8 cellular contexts compared by ENCODE assay signal in the genomic region with DNA sequence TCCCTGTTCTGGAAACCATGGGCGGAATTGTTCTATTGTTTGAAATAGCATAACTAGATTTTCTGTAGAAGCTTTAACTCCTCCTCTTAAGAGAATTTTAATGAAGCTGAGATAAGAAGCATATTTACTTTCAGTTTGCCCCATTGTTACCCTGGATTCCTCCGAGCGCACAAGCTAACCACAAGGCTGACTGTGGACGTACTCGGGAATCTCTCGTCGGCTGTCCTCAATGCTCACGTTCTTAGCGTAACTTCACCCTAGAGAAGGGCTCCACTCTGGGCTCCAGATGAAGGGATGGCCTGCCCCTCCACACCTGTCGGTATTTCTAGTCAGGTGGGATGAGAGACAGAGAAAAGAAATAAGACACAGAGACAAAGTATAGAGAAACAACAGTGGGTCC.
DNase-seq lines count a peak whose midpoint lies in the region; ATAC-seq, FAIRE-seq and TF ChIP-seq lines count a peak whose summit lies in the region.
"Not testable (repeated sequence)": the region's sequence is repeated elsewhere in the genome, so short reads cannot be mapped to it uniquely, and the experiment has no call there.

No MANE protein-coding gene starts in this region.

- DNase-seq in A172 (ENCODE audit: low spot score) (peak; percentile 14), OCI-M1 (lab: John Stamatoyannopoulos, UW) (peak; percentile 71), fibroblast of peridontal ligament (ENCODE audit: extremely low read depth) (peak; percentile 14)
- DNase-seq in Caco-2; activated CD4-positive, alpha-beta T cell treated with anti-CD3 and anti-CD28 coated beads for 36 hours; astrocyte (ENCODE audit: low read depth); natural killer cell treated with Interleukin-12 subunit alpha and Interleukin-12 subunit beta and Interleukin-15 and Interleukin-18, amount 100 ng/mL, for 72 hours (ENCODE audit: low spot score): not testable (repeated sequence)

- BruUV-seq in Caco-2 (replicated peaks; lab: Mats Ljungman, UMichigan) = not testable (repeated sequence)

- not testable (repeated sequence) for H3K9me3 ChIP-seq in Caco-2; astrocyte (ENCODE audit: insufficient read depth, low read depth, low read length)

- not testable (repeated sequence) for H3K27me3 Mint-ChIP-seq in Caco-2 (ENCODE audit: insufficient read depth, unreplicated experiment); activated T-helper 17 cell treated with anti-CD3 and anti-CD28 coated beads, Interleukin-2, amount 50 U/mL, for 72 hours; astrocyte (ENCODE audit: low read depth, unreplicated experiment)
- H3K27me3 Mint-ChIP-seq in activated CD4-positive, alpha-beta T cell treated with anti-CD3 and anti-CD28 coated beads for 36 hours = peaks cover 22% of the 10 kb centered on the region
- peaks cover 19 to 26% of the 10 kb centered on the region in 2 donors for H3K27me3 Mint-ChIP-seq in natural killer cell treated with Interleukin-12 subunit alpha and Interleukin-12 subunit beta and Interleukin-15 and Interleukin-18, amount 100 ng/mL, for 72 hours

- not testable (repeated sequence) for H3K4me3 ChIP-seq in Caco-2 (ENCODE audit: low read depth, low read length); astrocyte (ENCODE audit: insufficient read depth, low read depth, low read length)

- not testable (repeated sequence) for H3K4me1 Mint-ChIP-seq in Caco-2 (ENCODE audit: low read depth, unreplicated experiment); activated CD4-positive, alpha-beta T cell treated with anti-CD3 and anti-CD28 coated beads for 36 hours; activated T-helper 17 cell treated with anti-CD3 and anti-CD28 coated beads, Interleukin-2, amount 50 U/mL, for 72 hours; astrocyte (ENCODE audit: low read depth, unreplicated experiment)
- peaks cover 9 to 13% of the 10 kb centered on the region in 2 donors for H3K4me1 Mint-ChIP-seq in natural killer cell treated with Interleukin-12 subunit alpha and Interleukin-12 subunit beta and Interleukin-15 and Interleukin-18, amount 100 ng/mL, for 72 hours (ENCODE audit: low read depth in 2 of 2)

- not testable (repeated sequence) for H3K4me2 ChIP-seq in astrocyte (ENCODE audit: low read length)

- not testable (repeated sequence) for H3K36me3 Mint-ChIP-seq in Caco-2 (ENCODE audit: insufficient read depth, unreplicated experiment); activated CD4-positive, alpha-beta T cell treated with anti-CD3 and anti-CD28 coated beads for 36 hours (ENCODE audit: low read depth); activated T-helper 17 cell treated with anti-CD3 and anti-CD28 coated beads, Interleukin-2, amount 50 U/mL, for 72 hours (ENCODE audit: low read depth); astrocyte (ENCODE audit: low read depth, unreplicated experiment); natural killer cell treated with Interleukin-12 subunit alpha and Interleukin-12 subunit beta and Interleukin-15 and Interleukin-18, amount 100 ng/mL, for 72 hours

- intact Hi-C loops in Caco-2 (cut with micrococcal nuclease; ENCODE audit: unreplicated experiment) = not testable (repeated sequence)
- intact Hi-C loops in activated CD4-positive, alpha-beta T cell treated with anti-CD3 and anti-CD28 coated beads for 36 hours (cut with DNase I, micrococcal nuclease) = loop anchor here (1.0 to 10.0 kb wide), 4 partner anchors 126 to 349 kb away; partner anchors contain the start of gene PGAP2 (in 1 of the 2)

- H3K4me1 ChIP-seq in Caco-2; astrocyte (ENCODE audit: insufficient read depth, low read length): not testable (repeated sequence)

- CTCF ChIA-PET in Caco-2 (lab: Charles Lee) = not testable (repeated sequence)
- CTCF ChIA-PET in activated CD4-positive, alpha-beta T cell treated with anti-CD3 and anti-CD28 coated beads for 36 hours (lab: Charles Lee) = interaction anchor here (0.7 kb wide), 1 partner anchor 159 kb away, joined by 3 read pairs; no protein-coding TSS in a partner anchor

- not testable (repeated sequence) for ATAC-seq in activated CD4-positive, alpha-beta T cell treated with anti-CD3 and anti-CD28 coated beads for 36 hours; activated T-helper 17 cell treated with anti-CD3 and anti-CD28 coated beads, Interleukin-2, amount 50 U/mL, for 72 hours (replicated peaks); natural killer cell treated with Interleukin-12 subunit alpha and Interleukin-12 subunit beta and Interleukin-15 and Interleukin-18, amount 100 ng/mL, for 72 hours

- FAIRE-seq in astrocyte (lab: Jason Lieb, UNC) = not testable (repeated sequence)

- not testable (repeated sequence) for H3K27ac Mint-ChIP-seq in Caco-2 (ENCODE audit: unreplicated experiment); activated CD4-positive, alpha-beta T cell treated with anti-CD3 and anti-CD28 coated beads for 36 hours; activated T-helper 17 cell treated with anti-CD3 and anti-CD28 coated beads, Interleukin-2, amount 50 U/mL, for 72 hours; natural killer cell treated with Interleukin-12 subunit alpha and Interleukin-12 subunit beta and Interleukin-15 and Interleukin-18, amount 100 ng/mL, for 72 hours
- H3K27ac Mint-ChIP-seq in astrocyte (ENCODE audit: unreplicated experiment) = peak overlapping the region; percentile 47

- H3K9me3 Mint-ChIP-seq in Caco-2 (ENCODE audit: unreplicated experiment); activated CD4-positive, alpha-beta T cell treated with anti-CD3 and anti-CD28 coated beads for 36 hours (ENCODE audit: low read depth); activated T-helper 17 cell treated with anti-CD3 and anti-CD28 coated beads, Interleukin-2, amount 50 U/mL, for 72 hours; astrocyte (ENCODE audit: unreplicated experiment); natural killer cell treated with Interleukin-12 subunit alpha and Interleukin-12 subunit beta and Interleukin-15 and Interleukin-18, amount 100 ng/mL, for 72 hours: not testable (repeated sequence)

- not testable (repeated sequence) for H3K9ac ChIP-seq in astrocyte (ENCODE audit: low read length)

- H3K4me3 Mint-ChIP-seq in Caco-2 (ENCODE audit: unreplicated experiment) (peak overlapping the region; percentile 30), astrocyte (ENCODE audit: unreplicated experiment) (peak overlapping the region; percentile 21)
- peak overlapping the region; percentile 40 for H3K4me3 Mint-ChIP-seq in activated CD4-positive, alpha-beta T cell treated with anti-CD3 and anti-CD28 coated beads for 36 hours
- H3K4me3 Mint-ChIP-seq in activated T-helper 17 cell treated with anti-CD3 and anti-CD28 coated beads, Interleukin-2, amount 50 U/mL, for 72 hours = peak overlapping the region; percentile 59
- peak overlapping the region; percentile 76 for H3K4me3 Mint-ChIP-seq in natural killer cell treated with Interleukin-12 subunit alpha and Interleukin-12 subunit beta and Interleukin-15 and Interleukin-18, amount 100 ng/mL, for 72 hours

- not testable (repeated sequence) for H3K27me3 ChIP-seq in Caco-2 (replicated peaks; ENCODE audit: control insufficient read depth, insufficient read depth, low read length); astrocyte (ENCODE audit: insufficient read depth, low read length)

- H3K79me2 ChIP-seq in astrocyte (ENCODE audit: insufficient read depth, low read length) = not testable (repeated sequence)

- POLR2A ChIA-PET in Caco-2 (lab: Charles Lee); activated CD4-positive, alpha-beta T cell treated with anti-CD3 and anti-CD28 coated beads for 36 hours (lab: Charles Lee): not testable (repeated sequence)

- H4K20me1 ChIP-seq in astrocyte (ENCODE audit: insufficient read depth, low read length) = not testable (repeated sequence)

- not testable (repeated sequence) for H3K36me3 ChIP-seq in Caco-2 (ENCODE audit: control insufficient read depth, insufficient read depth, low read length); astrocyte (ENCODE audit: insufficient read depth, low read length)

- not testable (repeated sequence) for H3K27ac ChIP-seq in astrocyte (ENCODE audit: low read depth, low read length)

- not testable (repeated sequence) for TF ChIP-seq CTCF in Caco-2 (IDR thresholded peaks at IDR 0.05; ENCODE audit: insufficient read depth in 1 of 2, low read depth in 1 of 2, low read length in 1 of 2, severe bottlenecking in 1 of 2, unreplicated experiment in 1 of 2); astrocyte (IDR thresholded peaks at IDR 0.05; ENCODE audit: insufficient read depth, low read depth, low read length)

- H2AFZ ChIP-seq in astrocyte (ENCODE audit: low read depth, low read length) = not testable (repeated sequence)

Comparison
In these comparisons a context has a peak if more than half of its experiments do, and no peak if none do; other contexts are left out.
1. H3K4me3 Mint-ChIP-seq: peak in every context shown above with its lines; median percentile 76 in natural killer cell treated with Interleukin-12 subunit alpha and Interleukin-12 subunit beta and Interleukin-15 and Interleukin-18, amount 100 ng/mL, for 72 hours; 59 in activated T-helper 17 cell treated with anti-CD3 and anti-CD28 coated beads, Interleukin-2, amount 50 U/mL, for 72 hours; 40 in activated CD4-positive, alpha-beta T cell treated with anti-CD3 and anti-CD28 coated beads for 36 hours; 30 in Caco-2; 21 in astrocyte.